ENCODE assay signal across 31 cellular contexts in genomic region chr10:127944256-127944655, GRCh38. TPM values are rescaled to one million over a fixed set of nuclear protein-coding genes. Genes with fewer than 3 reads are reported as not detected.
"Had no signal": no experiment of that assay in that cellular context is flagged by ENCODE, and none has a peak within 500 bp of the region (broad histone marks: within the 10 kb centered on the region; RNA-seq: fewer than 3 reads in every experiment).

No MANE protein-coding gene starts in this region.

- H3K4me1 ChIP-seq: neural progenitor cell, parathyroid adenoma, right lobe of liver, uterus had no signal

- H3K36me3 ChIP-seq: lower lobe of right lung, neural progenitor cell, neutrophil, right lobe of liver, tibial nerve, uterus had no signal

- H3K4me1 Mint-ChIP-seq: nephron had no signal

- ATAC-seq: left lobe of liver; lower lobe of right lung; naive thymus-derived CD8-positive, alpha-beta T cell; psoas muscle; right lobe of liver; stimulated activated memory B cell treated with anti-CD40 and anti-IgM and Interleukin-4, amounts not matched to agents 10 μg/mL and 1 μg/mL and 100 μg/mL, for 72 hours; stimulated activated naive CD8-positive, alpha-beta T cell treated with anti-CD3 and anti-CD28 coated beads, Interleukin-15, amount 100 ng/mL, for 72 hours had no signal

- H3K9me3 ChIP-seq: lower lobe of right lung, neutrophil, psoas muscle, right lobe of liver, tibial nerve, uterus had no signal

- DNase-seq: hippocampal formation; kidney glomerular epithelial cell; left cardiac atrium; lower lobe of right lung; mammary epithelial cell; mesenchymal stem cell; naive thymus-derived CD8-positive, alpha-beta T cell; occipital lobe; psoas muscle; stimulated activated CD4-positive, alpha-beta T cell treated with anti-CD3 and anti-CD28 coated beads, Interleukin-1b, Interleukin-23, amount 100 ng/mL, for 48 hours; stimulated activated CD4-positive, alpha-beta T cell treated with anti-CD3 and anti-CD28 coated beads, Interleukin-2, amount 100 ng/mL, for 48 hours; stimulated activated CD4-positive, alpha-beta T cell treated with anti-CD3 and anti-CD28 coated beads, Interleukin-4, amount 100 ng/mL, for 4 hours; stimulated activated CD8-positive, alpha-beta memory T cell treated with anti-CD3 and anti-CD28 coated beads, Interleukin-4, amount 100 ng/mL, for 48 hours; stimulated activated naive CD4-positive, alpha-beta T cell treated with Interleukin-2 at 50 U/mL for 16 hours; stimulated activated naive CD8-positive, alpha-beta T cell treated with anti-CD3 and anti-CD28 coated beads, Interleukin-15, amount 100 ng/mL, for 72 hours; substantia nigra; uterus had no signal

- H3K27ac ChIP-seq: lower lobe of right lung, neural progenitor cell, parathyroid adenoma, psoas muscle, right lobe of liver, tibial nerve, uterus had no signal

- H3K27me3 ChIP-seq: neural progenitor cell, neutrophil, right lobe of liver, tibial nerve, uterus had no signal

- H3K27ac Mint-ChIP-seq: nephron; neural progenitor cell; stimulated activated memory B cell treated with anti-CD40 and anti-IgM and Interleukin-4, amounts not matched to agents 10 μg/mL and 1 μg/mL and 100 μg/mL, for 72 hours; stimulated activated naive CD8-positive, alpha-beta T cell treated with anti-CD3 and anti-CD28 coated beads, Interleukin-15, amount 100 ng/mL, for 72 hours; type B pancreatic cell had no signal

- H3K36me3 Mint-ChIP-seq: naive thymus-derived CD8-positive, alpha-beta T cell; neural progenitor cell; stimulated activated memory B cell treated with anti-CD40 and anti-IgM and Interleukin-4, amounts not matched to agents 10 μg/mL and 1 μg/mL and 100 μg/mL, for 72 hours; type B pancreatic cell had no signal

- H3K4me3 Mint-ChIP-seq: naive thymus-derived CD8-positive, alpha-beta T cell; nephron; neural progenitor cell; stimulated activated memory B cell treated with anti-CD40 and anti-IgM and Interleukin-4, amounts not matched to agents 10 μg/mL and 1 μg/mL and 100 μg/mL, for 72 hours; stimulated activated naive CD8-positive, alpha-beta T cell treated with anti-CD3 and anti-CD28 coated beads, Interleukin-15, amount 100 ng/mL, for 72 hours had no signal

- H3K9me3 Mint-ChIP-seq: nephron; neural progenitor cell; stimulated activated naive CD8-positive, alpha-beta T cell treated with anti-CD3 and anti-CD28 coated beads, Interleukin-15, amount 100 ng/mL, for 72 hours had no signal

- H3K4me3 ChIP-seq: lower lobe of right lung, neural progenitor cell, psoas muscle, right lobe of liver, smooth muscle cell, tibial nerve, uterus had no signal

RNA-seq across cellular contexts. Expression of gene CLRN3, which starts 51.5 kb away (rescaled TPM):
- total RNA-seq: left cardiac atrium; lower lobe of right lung; mammary epithelial cell; naive thymus-derived CD8-positive, alpha-beta T cell; osteocyte; posterior vena cava; psoas muscle; smooth muscle cell; temporal lobe; tibial nerve; ureter; uterus had no signal
